8 cellular contexts compared by ENCODE assay signal in genomic region chr7:30026229-30027064, GRCh38. TPM values are rescaled to one million over a fixed set of nuclear protein-coding genes. Genes with fewer than 3 reads are reported as not detected.
A peak's percentile ranks its signal among the peaks of the same experiment; 100 is the strongest.
DNase-seq lines count a peak whose midpoint lies in the region; ATAC-seq and TF ChIP-seq lines count a peak whose summit lies in the region.

Gene FKBP14, minus strand, starts transcription at chr7:30026702. Its CDS starts 194 bp downstream, at chr7:30026508.

- no peak within 1 kb of the TSS; the same call in 2 of the 3 replicates for H3K4me3 Mint-ChIP-seq in GM23338
- H3K4me3 Mint-ChIP-seq in naive thymus-derived CD8-positive, alpha-beta T cell = peak within 1 kb of the TSS in 8 of 10 donors; percentile 89 to 99 (median 96)
- peak within 1 kb of the TSS; percentile 94 to 95 for H3K4me3 Mint-ChIP-seq in stimulated activated naive B cell treated with anti-CD40 and anti-IgM and Interleukin-4, amounts not matched to agents 10 μg/mL and 1 μg/mL and 100 μg/mL, for 72 hours

- peaks cover 4% of the 10 kb centered on the region for H3K27me3 Mint-ChIP-seq in GM23338 (ENCODE audit: insufficient read depth, low read depth, poor library complexity)
- no peaks in the 10 kb centered on the region for H3K27me3 Mint-ChIP-seq in naive thymus-derived CD8-positive, alpha-beta T cell
- no peaks in the 10 kb centered on the region for H3K27me3 Mint-ChIP-seq in stimulated activated naive B cell treated with anti-CD40 and anti-IgM and Interleukin-4, amounts not matched to agents 10 μg/mL and 1 μg/mL and 100 μg/mL, for 72 hours

- H3K4me3 ChIP-seq in GM23338 = peak within 1 kb of the TSS; percentile 57

- no peaks in the 10 kb centered on the region for H3K27me3 ChIP-seq in GM23338 (ENCODE audit: insufficient read depth)

- H4K20me1 ChIP-seq in GM23338 (replicated peaks; ENCODE audit: insufficient read depth) = peaks cover 21% of the 10 kb centered on the region

- H3K9me2 ChIP-seq in GM23338 (ENCODE audit: insufficient read depth) = no peaks in the 10 kb centered on the region

- peak within 1 kb of the TSS; percentile 24 for H2AFZ ChIP-seq in GM23338

- peaks cover 34% of the 10 kb centered on the region for H3K4me1 ChIP-seq in GM23338 (ENCODE audit: insufficient read depth)

- H3K79me2 ChIP-seq in GM23338 (replicated peaks; ENCODE audit: insufficient read depth) = peaks cover 64% of the 10 kb centered on the region

- peak within 1 kb of the TSS; percentile 88 for H3K4me2 ChIP-seq in GM23338

- H3K36me3 Mint-ChIP-seq in GM23338 (ENCODE audit: low read depth) = peaks cover 5% of the 10 kb centered on the region; the same call in 1 of the 3 replicates
- peaks cover 0 to 3% (median 0%) of the 10 kb centered on the region in 3 donors for H3K36me3 Mint-ChIP-seq in naive thymus-derived CD8-positive, alpha-beta T cell
- H3K36me3 Mint-ChIP-seq in stimulated activated naive B cell treated with anti-CD40 and anti-IgM and Interleukin-4, amounts not matched to agents 10 μg/mL and 1 μg/mL and 100 μg/mL, for 72 hours = peaks cover 2 to 8% of the 10 kb centered on the region in 2 donors

- no peaks in the 10 kb centered on the region for H3F3A ChIP-seq in GM23338 (replicated peaks; ENCODE audit: low read depth)

- POLR2A ChIA-PET in RWPE1 (lab: Yijun Ruan, JAX; ENCODE audit: low non-redundant PET) = no interaction called here
- POLR2A ChIA-PET in naive thymus-derived CD8-positive, alpha-beta T cell (lab: Charles Lee) = interaction anchor here (0.9 kb wide), 2 partner anchors 37 to 452 kb away, joined by 3 read pairs; partner anchors contain the start of gene SCRN1

- H3K27ac Mint-ChIP-seq in GM23338 = peak within 1 kb of the TSS; percentile 85
- H3K27ac Mint-ChIP-seq in naive thymus-derived CD8-positive, alpha-beta T cell = peak within 1 kb of the TSS; percentile 53 to 97 (median 92)
- H3K27ac Mint-ChIP-seq in stimulated activated naive B cell treated with anti-CD40 and anti-IgM and Interleukin-4, amounts not matched to agents 10 μg/mL and 1 μg/mL and 100 μg/mL, for 72 hours = peak within 1 kb of the TSS; percentile 93

- H3K36me3 ChIP-seq in GM23338 (ENCODE audit: insufficient read depth) = no peaks in the 10 kb centered on the region

- DNase-seq in EH (ENCODE audit: low read depth) (peak; percentile 99), GM23338 (ENCODE audit: low spot score) (peak; percentile 100), Kasumi-1 (lab: John Stamatoyannopoulos, UW) (peak; percentile 100), RWPE1 (ENCODE audit: low spot score) (peak; percentile 99), fibroblast of peridontal ligament (ENCODE audit: extremely low read depth) (peak; percentile 100)
- peak; percentile 82 for DNase-seq in activated T-helper 9 cell treated with anti-CD3 and anti-CD28 coated beads, Interleukin-2, amount 50 U/mL, for 16 hours (ENCODE audit: low read depth)
- DNase-seq in naive thymus-derived CD8-positive, alpha-beta T cell = peak; percentile 76 to 97 (median 88)
- peak; percentile 94 for DNase-seq in stimulated activated naive B cell treated with anti-CD40 and anti-IgM and Interleukin-4, amounts not matched to agents 10 μg/mL and 1 μg/mL and 100 μg/mL, for 72 hours

- peak; percentile 83 for ATAC-seq in GM23338
- ATAC-seq in naive thymus-derived CD8-positive, alpha-beta T cell = peak; percentile 81 to 85
- ATAC-seq in stimulated activated naive B cell treated with anti-CD40 and anti-IgM and Interleukin-4, amounts not matched to agents 10 μg/mL and 1 μg/mL and 100 μg/mL, for 72 hours (replicated peaks) = peak; percentile 83 to 84

- no peaks in the 10 kb centered on the region for H3K9me3 Mint-ChIP-seq in GM23338
- no peaks in the 10 kb centered on the region for H3K9me3 Mint-ChIP-seq in naive thymus-derived CD8-positive, alpha-beta T cell
- H3K9me3 Mint-ChIP-seq in stimulated activated naive B cell treated with anti-CD40 and anti-IgM and Interleukin-4, amounts not matched to agents 10 μg/mL and 1 μg/mL and 100 μg/mL, for 72 hours = peaks cover 0 to 4% of the 10 kb centered on the region in 2 donors

- CTCF ChIA-PET in RWPE1 (lab: Yijun Ruan, JAX) = no interaction called here

- H3K27ac ChIP-seq in GM23338 (ENCODE audit: low read depth) (0 out of 2 replicates have a peak within 1 kb of the TSS, but pooled peaks have one; percentile 9), RWPE1 (peak within 1 kb of the TSS; percentile 84)

- H3K4me1 Mint-ChIP-seq in GM23338 = peaks cover 21% of the 10 kb centered on the region
- peaks cover 19 to 47% (median 31%) of the 10 kb centered on the region in 4 donors for H3K4me1 Mint-ChIP-seq in naive thymus-derived CD8-positive, alpha-beta T cell
- H3K4me1 Mint-ChIP-seq in stimulated activated naive B cell treated with anti-CD40 and anti-IgM and Interleukin-4, amounts not matched to agents 10 μg/mL and 1 μg/mL and 100 μg/mL, for 72 hours = peaks cover 17 to 34% of the 10 kb centered on the region in 2 donors

- TF ChIP-seq CTCF in GM23338 (conservative IDR thresholded peaks at IDR 0.05; ENCODE audit: low read depth in 2 of 2) (no peak), RWPE1 (conservative IDR thresholded peaks at IDR 0.05; ENCODE audit: low read depth) (no peak)

TF ChIP-seq in GM23338, 12 proteins besides CTCF, POLR2A, EP300 and RAD21 (continues in another document):
- TF ChIP-seq NANOG (IDR thresholded peaks at IDR 0.05; ENCODE audit: borderline replicate concordance) = no peak
- TF ChIP-seq CREB1 (CRISPR knock-in tag; IDR thresholded peaks at IDR 0.05; ENCODE audit: low read depth) = peak; percentile 78
- peak; percentile 77 for TF ChIP-seq POLR2AphosphoS5 (IDR thresholded peaks at IDR 0.05; ENCODE audit: low read depth)
- no peak for TF ChIP-seq EZH2phosphoT487 (IDR thresholded peaks at IDR 0.05; ENCODE audit: unreplicated experiment)
- TF ChIP-seq EZH2 (IDR thresholded peaks at IDR 0.05; ENCODE audit: low read depth, unreplicated experiment) = no peak
- TF ChIP-seq, protein P1, sequence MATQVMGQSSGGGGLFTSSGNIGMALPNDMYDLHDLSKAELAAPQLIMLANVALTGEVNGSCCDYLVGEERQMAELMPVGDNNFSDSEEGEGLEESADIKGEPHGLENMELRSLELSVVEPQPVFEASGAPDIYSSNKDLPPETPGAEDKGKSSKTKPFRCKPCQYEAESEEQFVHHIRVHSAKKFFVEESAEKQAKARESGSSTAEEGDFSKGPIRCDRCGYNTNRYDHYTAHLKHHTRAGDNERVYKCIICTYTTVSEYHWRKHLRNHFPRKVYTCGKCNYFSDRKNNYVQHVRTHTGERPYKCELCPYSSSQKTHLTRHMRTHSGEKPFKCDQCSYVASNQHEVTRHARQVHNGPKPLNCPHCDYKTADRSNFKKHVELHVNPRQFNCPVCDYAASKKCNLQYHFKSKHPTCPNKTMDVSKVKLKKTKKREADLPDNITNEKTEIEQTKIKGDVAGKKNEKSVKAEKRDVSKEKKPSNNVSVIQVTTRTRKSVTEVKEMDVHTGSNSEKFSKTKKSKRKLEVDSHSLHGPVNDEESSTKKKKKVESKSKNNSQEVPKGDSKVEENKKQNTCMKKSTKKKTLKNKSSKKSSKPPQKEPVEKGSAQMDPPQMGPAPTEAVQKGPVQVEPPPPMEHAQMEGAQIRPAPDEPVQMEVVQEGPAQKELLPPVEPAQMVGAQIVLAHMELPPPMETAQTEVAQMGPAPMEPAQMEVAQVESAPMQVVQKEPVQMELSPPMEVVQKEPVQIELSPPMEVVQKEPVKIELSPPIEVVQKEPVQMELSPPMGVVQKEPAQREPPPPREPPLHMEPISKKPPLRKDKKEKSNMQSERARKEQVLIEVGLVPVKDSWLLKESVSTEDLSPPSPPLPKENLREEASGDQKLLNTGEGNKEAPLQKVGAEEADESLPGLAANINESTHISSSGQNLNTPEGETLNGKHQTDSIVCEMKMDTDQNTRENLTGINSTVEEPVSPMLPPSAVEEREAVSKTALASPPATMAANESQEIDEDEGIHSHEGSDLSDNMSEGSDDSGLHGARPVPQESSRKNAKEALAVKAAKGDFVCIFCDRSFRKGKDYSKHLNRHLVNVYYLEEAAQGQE (IDR thresholded peaks at IDR 0.05; ENCODE audit: unreplicated experiment) = no peak
- peak; percentile 66; the same call in 1 of the 2 replicates for TF ChIP-seq ETS1 (IDR thresholded peaks at IDR 0.05)
- no peak for TF ChIP-seq JUNB (IDR thresholded peaks at IDR 0.05; ENCODE audit: unreplicated experiment)
- TF ChIP-seq ZNF331 (CRISPR knock-in tag; IDR thresholded peaks at IDR 0.05; ENCODE audit: low read depth) = no peak
- no peak for TF ChIP-seq STAT1 (IDR thresholded peaks at IDR 0.05; ENCODE audit: unreplicated experiment)

RNA-seq across cellular contexts. Expression of gene FKBP14, which starts in this region (rescaled TPM):
- 11.8 and 21.4 TPM in 2 replicates for total RNA-seq in GM23338 (2014; rRNA removed; shearing (Covaris generic))
- 10.4 and 12.9 TPM in 2 replicates for polyA plus RNA-seq in GM23338 (2016; fragmentation: Nextera tagmentation; extraction: Ambion mirVana)
- total RNA-seq in naive thymus-derived CD8-positive, alpha-beta T cell = 1 to 10 TPM; 4.6 to 5.7 TPM
- polyA plus RNA-seq in naive thymus-derived CD8-positive, alpha-beta T cell = 1 to 10 TPM in 2 of 3 donors, under 1 TPM in 1; 0.44 to 1.7 (median 1.1) TPM

Comparison
In these comparisons a context has a peak if more than half of its experiments do, and no peak if none do; other contexts are left out.
1. Peak in every context shown above with its lines: DNase-seq, ATAC-seq, H3K4me3 ChIP-seq and H3K27ac ChIP-seq.